Comparison of ENCODE assay signal across 8 cellular contexts in the genomic region with DNA sequence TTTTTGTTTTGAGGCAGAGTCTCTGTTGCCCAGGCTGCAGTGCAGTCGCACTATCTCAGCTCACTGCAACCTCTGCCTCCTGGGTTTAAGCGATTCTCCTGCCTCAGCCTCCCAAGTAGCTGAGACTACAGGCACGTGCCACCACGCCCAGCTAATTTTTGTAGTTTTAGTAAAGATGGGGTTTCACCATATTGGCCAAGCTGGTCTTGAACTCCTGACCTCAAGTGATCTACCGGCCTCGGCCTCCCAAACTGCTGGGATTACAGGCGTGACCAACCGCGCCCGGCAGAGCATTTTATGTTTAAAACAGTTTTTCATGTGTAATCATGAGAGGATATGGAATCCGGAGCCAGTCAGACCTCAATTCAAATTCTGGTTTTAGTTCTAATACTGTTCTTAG.
DNase-seq lines count a peak whose midpoint lies in the region; ATAC-seq and TF ChIP-seq lines count a peak whose summit lies in the region.
"Not testable (repeated sequence)": the region's sequence is repeated elsewhere in the genome, so short reads cannot be mapped to it uniquely, and the experiment has no call there.

No MANE protein-coding gene starts in this region.

- ATAC-seq in activated naive CD8-positive, alpha-beta T cell treated with anti-CD3 and anti-CD28 coated beads, Interleukin-2, amount 50 U/mL, for 24 hours; natural killer cell treated with Interleukin-12 subunit alpha and Interleukin-12 subunit beta and Interleukin-15 and Interleukin-18, amount 100 ng/mL, for 72 hours; gastrocnemius medialis: not testable (repeated sequence)

- CTCF ChIA-PET in CD4-positive, alpha-beta memory T cell (lab: Charles Lee; ENCODE audit: partially characterized antibody), result interaction anchor here (0.9 to 6.1 kb wide), 6 partner anchors 9 to 115 kb away, joined by 3 to 66 read pairs (median 4); no protein-coding TSS in a partner anchor

- not testable (repeated sequence) for H3K4me3 ChIP-seq in CD4-positive, alpha-beta memory T cell (ENCODE audit: low read length in 2 of 2); gastrocnemius medialis

- H3K4me3 Mint-ChIP-seq in CD4-positive, alpha-beta memory T cell, result peak overlapping the region in 4 of 8 donors; percentile 3 to 66 (median 42)
- H3K4me3 Mint-ChIP-seq in T-helper 1 cell treated with Interleukin-12 subunit alpha and Interleukin-12 subunit beta and Interleukin-4 antibody, amounts not matched to agents 30 μg/mL and 1 μg/mL, for 36 hours, result peak overlapping the region; percentile 57
- H3K4me3 Mint-ChIP-seq in activated T-cell treated with anti-CD3 and anti-CD28 coated beads, Interleukin-2, amount 50 U/mL, for 24 hours; activated naive CD8-positive, alpha-beta T cell treated with anti-CD3 and anti-CD28 coated beads, Interleukin-2, amount 50 U/mL, for 24 hours: not testable (repeated sequence)
- H3K4me3 Mint-ChIP-seq in immature natural killer cell (peak overlapping the region in 4 of 5 donors; percentile 10 to 60 (median 32)), type B pancreatic cell (peak overlapping the region; percentile 57)
- H3K4me3 Mint-ChIP-seq in natural killer cell treated with Interleukin-12 subunit alpha and Interleukin-12 subunit beta and Interleukin-15 and Interleukin-18, amount 100 ng/mL, for 72 hours, result peak overlapping the region; percentile 24

- not testable (repeated sequence) for H3K27ac ChIP-seq in CD4-positive, alpha-beta memory T cell (ENCODE audit: low read depth, low read length)
- H3K27ac ChIP-seq in gastrocnemius medialis, result peak overlapping the region; percentile 97 to 99 (median 98)

- in situ Hi-C loops in gastrocnemius medialis (cut with MboI; ENCODE audit: low sequenced_read_pairs in 4 of 4), result loop anchor here in 2 of 4 donors (10.0 to 25.0 kb wide), 2 partner anchors 259 to 656 kb away; no protein-coding TSS in a partner anchor

- H3K36me3 Mint-ChIP-seq in CD4-positive, alpha-beta memory T cell; T-helper 1 cell treated with Interleukin-12 subunit alpha and Interleukin-12 subunit beta and Interleukin-4 antibody, amounts not matched to agents 30 μg/mL and 1 μg/mL, for 36 hours (ENCODE audit: low read depth); activated naive CD8-positive, alpha-beta T cell treated with anti-CD3 and anti-CD28 coated beads, Interleukin-2, amount 50 U/mL, for 24 hours (ENCODE audit: low read depth); immature natural killer cell; natural killer cell treated with Interleukin-12 subunit alpha and Interleukin-12 subunit beta and Interleukin-15 and Interleukin-18, amount 100 ng/mL, for 72 hours: not testable (repeated sequence)
- peaks cover 13% of the 10 kb centered on the region for H3K36me3 Mint-ChIP-seq in activated T-cell treated with anti-CD3 and anti-CD28 coated beads, Interleukin-2, amount 50 U/mL, for 24 hours (ENCODE audit: low read depth)
- peaks cover 19% of the 10 kb centered on the region for H3K36me3 Mint-ChIP-seq in type B pancreatic cell

- H3K27me3 ChIP-seq in CD4-positive, alpha-beta memory T cell (ENCODE audit: insufficient read depth, low read length); gastrocnemius medialis: not testable (repeated sequence)

- POLR2A ChIA-PET in CD4-positive, alpha-beta memory T cell (lab: Charles Lee; ENCODE audit: partially characterized antibody), result interaction anchor here (1.0 to 14.5 kb wide), 5 partner anchors 14 to 109 kb away, joined by 4 to 1104 read pairs (median 295); partner anchors contain the start of gene CHD2

- intact Hi-C loops in CD4-positive, alpha-beta memory T cell (cut with micrococcal nuclease); gastrocnemius medialis (cut with DNase I; ENCODE audit: low total_unique reads): not testable (repeated sequence)

- TF ChIP-seq POLR2A in gastrocnemius medialis (IDR thresholded peaks at IDR 0.05), result not testable (repeated sequence)

- DNase-seq in CD4-positive, alpha-beta memory T cell; activated T-cell treated with anti-CD3 and anti-CD28 coated beads, Interleukin-2, amount 50 U/mL, for 24 hours; activated naive CD8-positive, alpha-beta T cell treated with anti-CD3 and anti-CD28 coated beads, Interleukin-2, amount 50 U/mL, for 24 hours; immature natural killer cell; natural killer cell treated with Interleukin-12 subunit alpha and Interleukin-12 subunit beta and Interleukin-15 and Interleukin-18, amount 100 ng/mL, for 72 hours (ENCODE audit: low spot score); gastrocnemius medialis; type B pancreatic cell (ENCODE audit: extremely low spot score, unreplicated experiment): not testable (repeated sequence)

- not testable (repeated sequence) for H3K9me3 Mint-ChIP-seq in CD4-positive, alpha-beta memory T cell; T-helper 1 cell treated with Interleukin-12 subunit alpha and Interleukin-12 subunit beta and Interleukin-4 antibody, amounts not matched to agents 30 μg/mL and 1 μg/mL, for 36 hours; activated T-cell treated with anti-CD3 and anti-CD28 coated beads, Interleukin-2, amount 50 U/mL, for 24 hours; activated naive CD8-positive, alpha-beta T cell treated with anti-CD3 and anti-CD28 coated beads, Interleukin-2, amount 50 U/mL, for 24 hours; immature natural killer cell; natural killer cell treated with Interleukin-12 subunit alpha and Interleukin-12 subunit beta and Interleukin-15 and Interleukin-18, amount 100 ng/mL, for 72 hours
- peaks cover 13% of the 10 kb centered on the region for H3K9me3 Mint-ChIP-seq in type B pancreatic cell

- H3K4me1 ChIP-seq in CD4-positive, alpha-beta memory T cell (ENCODE audit: insufficient read depth, low read length), result peaks cover 39% of the 10 kb centered on the region
- H3K4me1 ChIP-seq in gastrocnemius medialis, result peaks cover 51 to 54% of the 10 kb centered on the region in 2 donors

- not testable (repeated sequence) for H3K27me3 Mint-ChIP-seq in CD4-positive, alpha-beta memory T cell; T-helper 1 cell treated with Interleukin-12 subunit alpha and Interleukin-12 subunit beta and Interleukin-4 antibody, amounts not matched to agents 30 μg/mL and 1 μg/mL, for 36 hours (ENCODE audit: low read depth); activated T-cell treated with anti-CD3 and anti-CD28 coated beads, Interleukin-2, amount 50 U/mL, for 24 hours; activated naive CD8-positive, alpha-beta T cell treated with anti-CD3 and anti-CD28 coated beads, Interleukin-2, amount 50 U/mL, for 24 hours; natural killer cell treated with Interleukin-12 subunit alpha and Interleukin-12 subunit beta and Interleukin-15 and Interleukin-18, amount 100 ng/mL, for 72 hours; type B pancreatic cell
- H3K27me3 Mint-ChIP-seq in immature natural killer cell (ENCODE audit: low read depth in 3 of 3), result peaks cover 1 to 20% (median 10%) of the 10 kb centered on the region in 3 donors

- H3K36me3 ChIP-seq in CD4-positive, alpha-beta memory T cell (ENCODE audit: insufficient read depth, low read length); gastrocnemius medialis: not testable (repeated sequence)

- H3K27ac Mint-ChIP-seq in CD4-positive, alpha-beta memory T cell, result peak overlapping the region in 6 of 7 donors; percentile 45 to 83 (median 76)
- H3K27ac Mint-ChIP-seq in T-helper 1 cell treated with Interleukin-12 subunit alpha and Interleukin-12 subunit beta and Interleukin-4 antibody, amounts not matched to agents 30 μg/mL and 1 μg/mL, for 36 hours, result peak overlapping the region; percentile 27
- H3K27ac Mint-ChIP-seq in activated T-cell treated with anti-CD3 and anti-CD28 coated beads, Interleukin-2, amount 50 U/mL, for 24 hours, result peak overlapping the region; percentile 58
- peak overlapping the region; percentile 31 for H3K27ac Mint-ChIP-seq in activated naive CD8-positive, alpha-beta T cell treated with anti-CD3 and anti-CD28 coated beads, Interleukin-2, amount 50 U/mL, for 24 hours
- H3K27ac Mint-ChIP-seq in immature natural killer cell (peak overlapping the region in 2 of 6 donors; percentile 26 to 66), type B pancreatic cell (peak overlapping the region; percentile 68)
- peak overlapping the region in 1 of 2 donors; percentile 28 for H3K27ac Mint-ChIP-seq in natural killer cell treated with Interleukin-12 subunit alpha and Interleukin-12 subunit beta and Interleukin-15 and Interleukin-18, amount 100 ng/mL, for 72 hours

- peaks cover 20 to 50% (median 32%) of the 10 kb centered on the region in 4 donors for H3K4me1 Mint-ChIP-seq in CD4-positive, alpha-beta memory T cell
- H3K4me1 Mint-ChIP-seq in T-helper 1 cell treated with Interleukin-12 subunit alpha and Interleukin-12 subunit beta and Interleukin-4 antibody, amounts not matched to agents 30 μg/mL and 1 μg/mL, for 36 hours (ENCODE audit: low read depth), result peaks cover 39% of the 10 kb centered on the region
- peaks cover 53% of the 10 kb centered on the region for H3K4me1 Mint-ChIP-seq in activated T-cell treated with anti-CD3 and anti-CD28 coated beads, Interleukin-2, amount 50 U/mL, for 24 hours (ENCODE audit: low read depth)
- peaks cover 48% of the 10 kb centered on the region for H3K4me1 Mint-ChIP-seq in activated naive CD8-positive, alpha-beta T cell treated with anti-CD3 and anti-CD28 coated beads, Interleukin-2, amount 50 U/mL, for 24 hours
- peaks cover 21 to 35% of the 10 kb centered on the region in 2 donors for H3K4me1 Mint-ChIP-seq in immature natural killer cell
- H3K4me1 Mint-ChIP-seq in natural killer cell treated with Interleukin-12 subunit alpha and Interleukin-12 subunit beta and Interleukin-15 and Interleukin-18, amount 100 ng/mL, for 72 hours (ENCODE audit: low read depth in 2 of 2), result peaks cover 35 to 49% of the 10 kb centered on the region in 2 donors
- H3K4me1 Mint-ChIP-seq in type B pancreatic cell (ENCODE audit: unreplicated experiment), result peaks cover 26% of the 10 kb centered on the region

- H3K9me3 ChIP-seq in CD4-positive, alpha-beta memory T cell (ENCODE audit: control insufficient read depth in 1 of 2, low read length in 2 of 2); gastrocnemius medialis: not testable (repeated sequence)

- not testable (repeated sequence) for TF ChIP-seq CTCF in gastrocnemius medialis (IDR thresholded peaks at IDR 0.05 in 4 of 5, conservative IDR thresholded peaks at IDR 0.05 in 1 of 5); type B pancreatic cell (conservative IDR thresholded peaks at IDR 0.05)
